ENCODE assay signal across 10 cellular contexts in the genomic region with DNA sequence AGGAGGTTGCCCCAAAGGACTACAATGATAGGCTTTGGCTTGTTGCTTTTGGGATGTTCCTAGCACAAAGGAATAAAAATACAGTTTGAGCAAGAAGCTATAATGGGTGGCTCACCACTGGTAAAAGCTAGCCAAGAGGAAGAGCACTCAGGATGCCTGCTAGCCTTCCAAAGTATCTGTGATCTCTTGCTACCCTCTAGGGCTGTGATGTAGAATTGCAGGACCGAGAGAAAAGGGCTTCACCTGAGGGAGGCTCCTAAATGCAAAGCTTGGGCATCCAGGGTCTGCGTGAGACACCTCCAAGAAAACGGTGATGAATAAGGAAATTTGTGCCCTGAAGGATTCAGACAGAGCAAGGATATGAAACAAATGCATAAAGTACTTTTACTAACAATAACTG. TPM values are rescaled to one million over a fixed set of nuclear protein-coding genes. Genes with fewer than 3 reads are reported as not detected.
DNase-seq lines count a peak whose midpoint lies in the region; ATAC-seq and TF ChIP-seq lines count a peak whose summit lies in the region.
"Had no signal": no experiment of that assay in that cellular context is flagged by ENCODE, and none has a peak within 500 bp of the region (broad histone marks: within the 10 kb centered on the region; RNA-seq: fewer than 3 reads in every experiment).

No MANE protein-coding gene starts in this region.

- H3K27ac Mint-ChIP-seq in nephron progenitor cell = no peak overlapping the region

- H3K27ac ChIP-seq in HEK293 (ENCODE audit: extremely low read depth, low read depth, low read length) = no peak overlapping the region
- no peak overlapping the region for H3K27ac ChIP-seq in RWPE1
- H3K27ac ChIP-seq in left lung = no peak overlapping the region

- peaks cover 41% of the 10 kb centered on the region for H3K9me3 Mint-ChIP-seq in nephron progenitor cell

- CTCF ChIA-PET in HEK293 (lab: Yijun Ruan, JAX) (interaction anchor here (0.5 to 2.2 kb wide), 14 partner anchors 9 to 431 kb away, joined by 3 to 15 read pairs (median 5); partner anchors contain the start of gene SMCP), RWPE1 (lab: Yijun Ruan, JAX) (interaction anchor here (0.6 to 1.9 kb wide), 12 partner anchors 16 to 722 kb away, joined by 3 to 37 read pairs (median 6); partner anchors contain the start of genes PRR9 and SMCP)

- H3K36me3 ChIP-seq in HEK293 (ENCODE audit: control insufficient read depth in 2 of 2, insufficient read depth in 1 of 2, low read length in 2 of 2) = no peaks in the 10 kb centered on the region
- H3K36me3 ChIP-seq in left lung = no peaks in the 10 kb centered on the region

- ATAC-seq in left lung (peak; percentile 77), HG02678 (IDR thresholded peaks at IDR 0.05; ENCODE audit: unreplicated experiment) (no peak)

- H3K4me3 ChIP-seq in HEK293 (ENCODE audit: low read depth, low read length) = no peak overlapping the region
- H3K4me3 ChIP-seq in left lung = no peak overlapping the region

- TF ChIP-seq CTCF in HEK293 (tag by site-specific recombination; IDR thresholded peaks at IDR 0.05) (no peak), RWPE1 (conservative IDR thresholded peaks at IDR 0.05; ENCODE audit: low read depth) (peak; percentile 33; the same call in 1 of the 2 replicates), left lung (IDR thresholded peaks at IDR 0.05) (no peak), nephron progenitor cell (IDR thresholded peaks at IDR 0.05) (no peak)

- H3K27me3 ChIP-seq in left lung = no peaks in the 10 kb centered on the region

- POLR2A ChIA-PET in HEK293 (lab: Yijun Ruan, JAX) = no interaction called here
- POLR2A ChIA-PET in RWPE1 (lab: Yijun Ruan, JAX; ENCODE audit: low non-redundant PET) = interaction anchor here (0.6 kb wide), 1 partner anchor 12 kb away, joined by 3 read pairs; no protein-coding TSS in a partner anchor

- DNase-seq in EH (ENCODE audit: low read depth) = peak; percentile 59
- DNase-seq in RWPE1 (ENCODE audit: low spot score) = peak; percentile 63
- no peak for DNase-seq in left lung
- DNase-seq in nephron progenitor cell = no peak
- DNase-seq in mucosa of gallbladder (ENCODE audit: low spot score) = no peak
- DNase-seq in effector CD4-positive, alpha-beta T cell = no peak
- DNase-seq: effector memory CD4-positive, alpha-beta T cell had no signal

- H3K36me3 Mint-ChIP-seq in nephron progenitor cell (ENCODE audit: low read depth) = no peaks in the 10 kb centered on the region

- H3K4me1 ChIP-seq in HEK293 (ENCODE audit: control insufficient read depth, insufficient read depth, low read length) = no peaks in the 10 kb centered on the region
- no peaks in the 10 kb centered on the region for H3K4me1 ChIP-seq in left lung

- no peak overlapping the region for H3K4me3 Mint-ChIP-seq in nephron progenitor cell

- H3K27me3 Mint-ChIP-seq in nephron progenitor cell (ENCODE audit: low read depth, poor library complexity) = peaks cover 4% of the 10 kb centered on the region

- intact Hi-C loops in left lung (cut with DNase I) = no loop called here

- no peaks in the 10 kb centered on the region for H3K4me1 Mint-ChIP-seq in nephron progenitor cell

- H3K9me3 ChIP-seq in HEK293 (ENCODE audit: control insufficient read depth, insufficient read depth, low read depth, low read length) (no peaks in the 10 kb centered on the region), left lung (no peaks in the 10 kb centered on the region)

TF ChIP-seq in HEK293, 187 proteins besides CTCF, POLR2A, EP300 and RAD21:
- TF ChIP-seq ZNF677 (tag by site-specific recombination; IDR thresholded peaks at IDR 0.05) (no peak), TRIM28 (IDR thresholded peaks at IDR 0.05; ENCODE audit: borderline replicate concordance, low read length) (peak; percentile 83; the same call in 1 of the 2 replicates)

RNA-seq across cellular contexts. Expression of gene IVL, which starts 17.7 kb away (rescaled TPM):
- under 1 TPM in 1 of 2 donors, not detected in 1; 0.12 TPM for total RNA-seq in left lung
- not detected for total RNA-seq in mucosa of gallbladder
- total RNA-seq: LHCN-M2 had no signal

RNA-seq across cellular contexts. Expression of gene SPRR5, which starts 20.9 kb away (rescaled TPM):
- total RNA-seq in left lung = not detected
- total RNA-seq in mucosa of gallbladder = not detected
- total RNA-seq: LHCN-M2 had no signal

RNA-seq across cellular contexts. Expression of gene SPRR4, which starts 44.4 kb away (rescaled TPM):
- total RNA-seq in left lung (not detected), mucosa of gallbladder (not detected)
- total RNA-seq: LHCN-M2 had no signal

RNA-seq across cellular contexts. Expression of gene SMCP, which starts 48.0 kb away (rescaled TPM):
- not detected for total RNA-seq in left lung
- not detected for total RNA-seq in mucosa of gallbladder
- total RNA-seq: LHCN-M2 had no signal

RNA-seq across cellular contexts. Expression of gene SPRR1A, which starts 57.8 kb away (rescaled TPM):
- total RNA-seq in left lung (not detected), mucosa of gallbladder (not detected)
- total RNA-seq: LHCN-M2 had no signal

Comparison
In these comparisons a context has a peak if more than half of its experiments do, and no peak if none do; other contexts are left out.
1. DNase-seq: peak in EH (single experiment) and RWPE1 (single experiment); none in left lung (0 of 2), nephron progenitor cell (single experiment), mucosa of gallbladder (single experiment) and effector CD4-positive, alpha-beta T cell (single experiment).